In the genomic region with DNA sequence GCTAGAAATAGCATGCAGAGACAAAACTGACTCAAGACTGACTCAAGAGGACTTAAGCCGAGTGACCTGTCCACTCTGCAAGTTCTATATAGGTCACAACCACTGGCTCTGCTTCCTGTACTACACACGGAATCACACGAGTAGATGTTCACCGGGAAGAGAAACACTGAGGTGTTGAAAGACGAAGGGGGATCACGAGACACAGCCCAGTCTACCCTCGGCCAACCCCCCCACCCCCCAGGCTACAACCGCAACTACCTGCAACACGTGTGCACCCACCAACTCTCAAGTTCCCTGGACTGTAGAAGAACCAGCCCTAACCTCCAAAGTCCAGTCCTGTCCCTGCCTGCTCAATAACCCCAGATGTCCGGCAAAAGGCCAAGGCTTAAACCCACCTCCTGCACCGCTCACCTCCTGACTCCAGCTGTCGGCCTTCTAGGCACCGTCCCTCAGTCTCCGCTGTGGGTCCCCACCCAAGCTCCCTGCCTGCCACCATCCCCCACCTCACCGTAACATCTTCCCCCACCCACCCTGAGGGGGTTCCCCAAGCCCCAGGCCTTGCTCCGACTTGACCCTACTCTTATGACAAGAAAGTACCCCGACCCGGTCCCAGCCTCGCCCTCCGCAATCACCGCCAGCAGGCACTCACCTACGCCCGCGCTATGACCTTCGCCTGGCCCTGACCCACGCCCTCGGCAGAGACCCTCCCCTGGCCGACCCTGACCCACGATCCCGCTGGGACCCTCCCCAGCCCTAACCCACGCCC, we compare ENCODE assay signal across 8 cellular contexts. TPM values are rescaled to one million over a fixed set of nuclear protein-coding genes. Genes with fewer than 3 reads are reported as not detected.
A peak's percentile ranks its signal among the peaks of the same experiment; 100 is the strongest.
DNase-seq lines count a peak whose midpoint lies in the region; ATAC-seq and TF ChIP-seq lines count a peak whose summit lies in the region.

No MANE protein-coding gene starts in this region.

- H3K4me1 ChIP-seq in Caco-2 = peaks cover 11% of the 10 kb centered on the region
- peaks cover 5% of the 10 kb centered on the region; the same call in 1 of the 2 replicates for H3K4me1 ChIP-seq in HEK293 (ENCODE audit: control insufficient read depth, insufficient read depth, low read length)
- peaks cover 6% of the 10 kb centered on the region for H3K4me1 ChIP-seq in endocrine pancreas (ENCODE audit: control insufficient read depth, insufficient read depth, low read length)
- H3K4me1 ChIP-seq in mucosa of stomach (ENCODE audit: control insufficient read depth, insufficient read depth, low read length) = peaks cover 27% of the 10 kb centered on the region

- H3K4me3 ChIP-seq in Caco-2 (ENCODE audit: low read depth, low read length) (peak overlapping the region; percentile 82), HEK293 (ENCODE audit: low read depth, low read length) (peak overlapping the region; percentile 94), SK-N-MC (peak overlapping the region; percentile 90), endocrine pancreas (ENCODE audit: control insufficient read depth, insufficient read depth, low read length) (peak overlapping the region; percentile 52), mucosa of stomach (ENCODE audit: low read length) (peak overlapping the region; percentile 85)

- POLR2A ChIA-PET in Caco-2 (lab: Charles Lee) = interaction anchor here (1.1 to 1.4 kb wide), 4 partner anchors 17 to 62 kb away, joined by 3 to 10 read pairs (median 4); partner anchors contain the start of genes IDUA and SLC26A1
- POLR2A ChIA-PET in HEK293 (lab: Yijun Ruan, JAX) = interaction anchor here (0.9 to 1.2 kb wide), 3 partner anchors 10 to 150 kb away, joined by 3 to 4 read pairs (median 4); no protein-coding TSS in a partner anchor

- H3K27ac Mint-ChIP-seq in Caco-2 (ENCODE audit: unreplicated experiment) = peak overlapping the region; percentile 92

- peaks cover 21% of the 10 kb centered on the region for H3K36me3 Mint-ChIP-seq in Caco-2 (ENCODE audit: insufficient read depth, unreplicated experiment)

- no peak for ATAC-seq in GM19397 (IDR thresholded peaks at IDR 0.05; ENCODE audit: unreplicated experiment)

- H3K9me3 ChIP-seq in Caco-2 = no peaks in the 10 kb centered on the region
- H3K9me3 ChIP-seq in HEK293 (ENCODE audit: control insufficient read depth, insufficient read depth, low read depth, low read length) = no peaks in the 10 kb centered on the region
- H3K9me3 ChIP-seq in SK-N-MC (ENCODE audit: low read depth, low read length) = no peaks in the 10 kb centered on the region
- H3K9me3 ChIP-seq in endocrine pancreas (ENCODE audit: control insufficient read depth, low read length) = no peaks in the 10 kb centered on the region
- no peaks in the 10 kb centered on the region for H3K9me3 ChIP-seq in mucosa of stomach (ENCODE audit: control insufficient read depth, low read length)

- no peaks in the 10 kb centered on the region for H3K27me3 ChIP-seq in Caco-2 (replicated peaks; ENCODE audit: control insufficient read depth, insufficient read depth, low read length)
- H3K27me3 ChIP-seq in endocrine pancreas (ENCODE audit: control insufficient read depth, insufficient read depth, low read length) = no peaks in the 10 kb centered on the region
- H3K27me3 ChIP-seq in mucosa of stomach (ENCODE audit: control insufficient read depth, insufficient read depth, low read length) = no peaks in the 10 kb centered on the region

- H3K9ac ChIP-seq in SK-N-MC (ENCODE audit: insufficient read length) = peak overlapping the region; percentile 95
- peak overlapping the region; percentile 93 for H3K9ac ChIP-seq in endocrine pancreas (ENCODE audit: control insufficient read depth, insufficient read depth, low read length)
- peak overlapping the region; percentile 95 for H3K9ac ChIP-seq in mucosa of stomach (ENCODE audit: low read length)

- H3K27me3 Mint-ChIP-seq in Caco-2 (ENCODE audit: insufficient read depth, unreplicated experiment) = no peaks in the 10 kb centered on the region

- H3K36me3 ChIP-seq in Caco-2 (ENCODE audit: control insufficient read depth, insufficient read depth, low read length) (no peaks in the 10 kb centered on the region), HEK293 (ENCODE audit: control insufficient read depth in 2 of 2, insufficient read depth in 1 of 2, low read length in 2 of 2) (no peaks in the 10 kb centered on the region), SK-N-MC (ENCODE audit: insufficient read depth, low read length) (no peaks in the 10 kb centered on the region), endocrine pancreas (ENCODE audit: control insufficient read depth, insufficient read depth, low read length) (no peaks in the 10 kb centered on the region), mucosa of stomach (ENCODE audit: control insufficient read depth, insufficient read depth, low read length) (no peaks in the 10 kb centered on the region)

- H3K4me3 Mint-ChIP-seq in Caco-2 (ENCODE audit: unreplicated experiment) = peak overlapping the region; percentile 86

- no peaks in the 10 kb centered on the region for H3K9me3 Mint-ChIP-seq in Caco-2 (ENCODE audit: unreplicated experiment)

- no TSS peak for BruUV-seq in Caco-2 (replicated peaks; lab: Mats Ljungman, UMichigan)

- TF ChIP-seq CTCF in Caco-2 (IDR thresholded peaks at IDR 0.05; ENCODE audit: insufficient read depth in 1 of 2, low read depth in 1 of 2, low read length in 1 of 2, severe bottlenecking in 1 of 2, unreplicated experiment in 1 of 2) = no peak
- no peak for TF ChIP-seq CTCF in HEK293 (tag by site-specific recombination; IDR thresholded peaks at IDR 0.05)

- DNase-seq in Caco-2 (peak in 1 of 2 experiments; percentile 13), SK-N-MC (ENCODE audit: low read depth, low spot score) (no peak), NCI-H2107 (lab: John Stamatoyannopoulos, UW) (no peak), cerebellum (ENCODE audit: low spot score) (no peak)

- peaks cover 11% of the 10 kb centered on the region for H3K4me1 Mint-ChIP-seq in Caco-2 (ENCODE audit: low read depth, unreplicated experiment)

- intact Hi-C loops in Caco-2 (cut with micrococcal nuclease; ENCODE audit: unreplicated experiment) = loop anchor here (5.0 kb wide), 2 partner anchors 41 to 61 kb away; partner anchors contain the start of genes DGKQ and SLC26A1

- H3K27ac ChIP-seq in HEK293 (ENCODE audit: extremely low read depth, low read depth, low read length) = peak overlapping the region; percentile 75
- no peak overlapping the region for H3K27ac ChIP-seq in SK-N-MC

- CTCF ChIA-PET in Caco-2 (lab: Charles Lee) (interaction anchor here (1.2 kb wide), 1 partner anchor 56 kb away, joined by 11 read pairs; the partner anchor contains the start of gene IDUA), HEK293 (lab: Yijun Ruan, JAX) (interaction anchor here (1.0 kb wide), 1 partner anchor 190 kb away, joined by 3 read pairs; no protein-coding TSS in a partner anchor)

TF ChIP-seq in HEK293, 187 proteins besides CTCF, POLR2A, EP300 and RAD21 (continues in another document):
- peak; percentile 16; the same call in 1 of the 2 replicates for TF ChIP-seq ZNF580 (tag by site-specific recombination; IDR thresholded peaks at IDR 0.05)
- TF ChIP-seq ZNF600 (tag by site-specific recombination; IDR thresholded peaks at IDR 0.05) = 0 out of 2 replicates have a peak, but pooled peaks have one; percentile 3
- 0 out of 2 replicates have a peak, but pooled peaks have one; percentile 21 for TF ChIP-seq SCRT2 (tag by site-specific recombination; IDR thresholded peaks at IDR 0.05)
- TF ChIP-seq GLIS2 (tag by site-specific recombination; IDR thresholded peaks at IDR 0.05) = peak; percentile 59
- TF ChIP-seq ZNF560 (tag by site-specific recombination; IDR thresholded peaks at IDR 0.05; ENCODE audit: borderline replicate concordance) = no peak
- no peak for TF ChIP-seq ZNF510 (tag by site-specific recombination; IDR thresholded peaks at IDR 0.05; ENCODE audit: insufficient replicate concordance)
- TF ChIP-seq, protein P1, sequence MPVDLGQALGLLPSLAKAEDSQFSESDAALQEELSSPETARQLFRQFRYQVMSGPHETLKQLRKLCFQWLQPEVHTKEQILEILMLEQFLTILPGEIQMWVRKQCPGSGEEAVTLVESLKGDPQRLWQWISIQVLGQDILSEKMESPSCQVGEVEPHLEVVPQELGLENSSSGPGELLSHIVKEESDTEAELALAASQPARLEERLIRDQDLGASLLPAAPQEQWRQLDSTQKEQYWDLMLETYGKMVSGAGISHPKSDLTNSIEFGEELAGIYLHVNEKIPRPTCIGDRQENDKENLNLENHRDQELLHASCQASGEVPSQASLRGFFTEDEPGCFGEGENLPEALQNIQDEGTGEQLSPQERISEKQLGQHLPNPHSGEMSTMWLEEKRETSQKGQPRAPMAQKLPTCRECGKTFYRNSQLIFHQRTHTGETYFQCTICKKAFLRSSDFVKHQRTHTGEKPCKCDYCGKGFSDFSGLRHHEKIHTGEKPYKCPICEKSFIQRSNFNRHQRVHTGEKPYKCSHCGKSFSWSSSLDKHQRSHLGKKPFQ (tag by site-specific recombination; IDR thresholded peaks at IDR 0.05) = no peak
- no peak for TF ChIP-seq ZNF514 (tag by site-specific recombination; IDR thresholded peaks at IDR 0.05)
- TF ChIP-seq ZNF2 (tag by site-specific recombination; IDR thresholded peaks at IDR 0.05) = no peak
- TF ChIP-seq ZNF223 (tag by site-specific recombination; IDR thresholded peaks at IDR 0.05) = no peak
- TF ChIP-seq ZNF341 (tag by site-specific recombination; IDR thresholded peaks at IDR 0.05; ENCODE audit: low read depth) = no peak
- no peak for TF ChIP-seq KLF7 (tag by site-specific recombination; IDR thresholded peaks at IDR 0.05; ENCODE audit: borderline replicate concordance)
- 0 out of 2 replicates have a peak, but pooled peaks have one; percentile 1 for TF ChIP-seq ZNF24 (tag by site-specific recombination; IDR thresholded peaks at IDR 0.05)

RNA-seq across cellular contexts. Expression of gene GAK, which starts 0.7 kb away (rescaled TPM):
- 126 TPM in 2 replicates for total RNA-seq in Caco-2 (2022)
- total RNA-seq in cerebellum = 49.6 TPM

RNA-seq across cellular contexts. Expression of gene TMEM175, which starts 0.9 kb away (rescaled TPM):
- total RNA-seq in Caco-2 (2022) = 22.3 and 30.2 TPM in 2 replicates
- 23.3 TPM for total RNA-seq in cerebellum

RNA-seq across cellular contexts. Expression of gene DGKQ, which starts 42.0 kb away (rescaled TPM):
- total RNA-seq in Caco-2 (2022) = 13.9 and 14.1 TPM in 2 replicates
- 7.3 TPM for total RNA-seq in cerebellum

RNA-seq across cellular contexts. Expression of gene IDUA, which starts 55.5 kb away (rescaled TPM):
- 26.4 and 26.9 TPM in 2 replicates for total RNA-seq in Caco-2 (2022)
- 16.7 TPM for total RNA-seq in cerebellum
